Comparison of ENCODE assay signal across 16 cellular contexts in genomic region chr14:32986791-32987545, GRCh38. TPM values are rescaled to one million over a fixed set of nuclear protein-coding genes. Genes with fewer than 3 reads are reported as not detected.
A peak's percentile ranks its signal among the peaks of the same experiment; 100 is the strongest.
DNase-seq lines count a peak whose midpoint lies in the region; ATAC-seq and TF ChIP-seq lines count a peak whose summit lies in the region.
"Had no signal": no experiment of that assay in that cellular context is flagged by ENCODE, and none has a peak within 500 bp of the region (broad histone marks: within the 10 kb centered on the region; RNA-seq: fewer than 3 reads in every experiment).

No MANE protein-coding gene starts in this region.

- ATAC-seq in heart left ventricle, result peak in 3 of 4 donors; percentile 65 to 85 (median 71)
- no peak for ATAC-seq in activated naive CD4-positive, alpha-beta T cell treated with anti-CD3 and anti-CD28 coated beads, Interleukin-2, amount 50 U/mL, for 72 hours
- ATAC-seq in GM18505 (IDR thresholded peaks at IDR 0.05; ENCODE audit: unreplicated experiment), result no peak
- ATAC-seq: CD8-positive, alpha-beta T cell; gastroesophageal sphincter; GM12878; T-cell had no signal

- H3K27ac Mint-ChIP-seq in activated naive CD4-positive, alpha-beta T cell treated with anti-CD3 and anti-CD28 coated beads, Interleukin-2, amount 50 U/mL, for 72 hours, result no peak overlapping the region
- H3K27ac Mint-ChIP-seq: CD8-positive, alpha-beta T cell; T-cell had no signal

- H3K9me3 ChIP-seq in heart left ventricle, result no peaks in the 10 kb centered on the region
- H3K9me3 ChIP-seq: gastroesophageal sphincter, thoracic aorta had no signal

- intact Hi-C loops in heart left ventricle (cut with DNase I), result no loop called here

- no peaks in the 10 kb centered on the region for H3K36me3 Mint-ChIP-seq in activated naive CD4-positive, alpha-beta T cell treated with anti-CD3 and anti-CD28 coated beads, Interleukin-2, amount 50 U/mL, for 72 hours
- H3K36me3 Mint-ChIP-seq: CD8-positive, alpha-beta T cell; T-cell had no signal

- WGBS in heart left ventricle, 4 donors, result 61 to 75% (median 67%) methylated on average over 7 of the region's 7 CpGs

- in situ Hi-C loops in G401 (cut with HindIII; ENCODE audit: low sequenced_read_pairs), result no loop called here

- TF ChIP-seq CTCF in heart left ventricle (IDR thresholded peaks at IDR 0.05), result no peak

- peak; percentile 29 for DNase-seq in G401 (ENCODE audit: low spot score)
- peak in 53 of 56 donors; percentile 19 to 88 (median 71) for DNase-seq in amygdala (lab: John Stamatoyannopoulos, UW)
- DNase-seq in heart left ventricle, result peak in 1 of 5 donors; percentile 33
- peak; percentile 71 for DNase-seq in occipital lobe (lab: John Stamatoyannopoulos, UW)
- no peak for DNase-seq in activated naive CD4-positive, alpha-beta T cell treated with anti-CD3 and anti-CD28 coated beads, Interleukin-2, amount 50 U/mL, for 72 hours (ENCODE audit: low spot score in 2 of 2)
- no peak for DNase-seq in NCI-H128 (lab: John Stamatoyannopoulos, UW; ENCODE audit: unreplicated experiment)
- no peak for DNase-seq in HK-2 (ENCODE audit: unreplicated experiment)
- DNase-seq: CD8-positive, alpha-beta T cell; KBM-7; NCI-H526 treated with DMSO at 0.1 percent for 48 hours; stimulated activated CD4-positive, alpha-beta T cell treated with anti-CD3 and anti-CD28 coated beads, Interleukin-4, amount 100 ng/mL, for 1 hour; T-cell had no signal

- no peak overlapping the region for H3K4me3 ChIP-seq in heart left ventricle
- H3K4me3 ChIP-seq: gastroesophageal sphincter, GM12878, thoracic aorta had no signal

- no peaks in the 10 kb centered on the region for H3K36me3 ChIP-seq in heart left ventricle
- H3K36me3 ChIP-seq: gastroesophageal sphincter, thoracic aorta had no signal

- peaks cover 0 to 2% (median 0%) of the 10 kb centered on the region in 9 donors for H3K27me3 ChIP-seq in heart left ventricle
- H3K27me3 ChIP-seq: gastroesophageal sphincter had no signal

- TF ChIP-seq POLR2A in heart left ventricle (IDR thresholded peaks at IDR 0.05) (no peak), GM18505 (IDR thresholded peaks at IDR 0.05; ENCODE audit: borderline replicate concordance, extremely low read depth, insufficient read depth, insufficient read length) (no peak)

- H3K9me3 Mint-ChIP-seq in activated naive CD4-positive, alpha-beta T cell treated with anti-CD3 and anti-CD28 coated beads, Interleukin-2, amount 50 U/mL, for 72 hours, result peaks cover 4 to 8% of the 10 kb centered on the region in 2 donors

- H3K27ac ChIP-seq in heart left ventricle, result peak overlapping the region in 7 of 12 donors; percentile 9 to 60 (median 34)
- H3K27ac ChIP-seq: gastroesophageal sphincter, thoracic aorta had no signal

- H3K4me1 ChIP-seq in heart left ventricle, result peaks cover 0 to 3% (median 0%) of the 10 kb centered on the region in 12 donors
- H3K4me1 ChIP-seq: gastroesophageal sphincter had no signal

RNA-seq across cellular contexts. Expression of gene NPAS3, which starts 48.3 kb away (rescaled TPM):
- not detected in 2 replicates for total RNA-seq in G401 (2014; rRNA removed; shearing (Covaris generic))
- total RNA-seq in heart left ventricle (1 to 10 TPM in 5 of 9 donors, under 1 TPM in 4; 0.20 to 3.4 (median 1.1) TPM), occipital lobe (44.6 TPM)
- under 1 TPM; 0.15 to 0.46 TPM for polyA plus RNA-seq in heart left ventricle
- not detected for total RNA-seq in activated naive CD4-positive, alpha-beta T cell treated with anti-CD3 and anti-CD28 coated beads, Interleukin-2, amount 50 U/mL, for 72 hours
- total RNA-seq: CD8-positive, alpha-beta T cell had no signal

Comparison
In these comparisons a context has a peak if more than half of its experiments do, and no peak if none do; other contexts are left out.
1. DNase-seq: peak in G401 (single experiment), amygdala (53 of 56) and occipital lobe (single experiment); none in activated naive CD4-positive, alpha-beta T cell treated with anti-CD3 and anti-CD28 coated beads, Interleukin-2, amount 50 U/mL, for 72 hours (0 of 2), NCI-H128 (single experiment) and HK-2 (single experiment).
2. ATAC-seq: peak in heart left ventricle (3 of 4); none in activated naive CD4-positive, alpha-beta T cell treated with anti-CD3 and anti-CD28 coated beads, Interleukin-2, amount 50 U/mL, for 72 hours (0 of 2) and GM18505 (single experiment).
3. RNA of gene NPAS3, which starts 48.3 kb away (total RNA-seq): 44.6 TPM in occipital lobe (single experiment); 0.20 to 3.4 TPM in heart left ventricle, not detected in activated naive CD4-positive, alpha-beta T cell treated with anti-CD3 and anti-CD28 coated beads, Interleukin-2, amount 50 U/mL, for 72 hours and not detected in G401; every median in the first group is over 10 times any median in the second.